ENCODE assay signal across 1 cellular context in genomic region chr12:51012570-51013236, GRCh38.
A peak's percentile ranks its signal among the peaks of the same experiment; 100 is the strongest.
TF ChIP-seq lines count a peak whose summit lies in the region.

No MANE protein-coding gene starts in this region.

TF ChIP-seq in K562, 482 proteins besides CTCF, POLR2A, EP300 and RAD21 (continued from another document):
- TF ChIP-seq ZBTB12 (CRISPR knock-in tag; IDR thresholded peaks at IDR 0.05): no peak
- no peak for TF ChIP-seq ZNF699 (CRISPR knock-in tag; IDR thresholded peaks at IDR 0.05; ENCODE audit: insufficient replicate concordance)
- TF ChIP-seq ZHX1 (conservative IDR thresholded peaks at IDR 0.05; ENCODE audit: low read length): no peak
- no peak for TF ChIP-seq TFAP4 (CRISPR knock-in tag; IDR thresholded peaks at IDR 0.05; ENCODE audit: borderline replicate concordance)
- 0 out of 2 replicates have a peak, but pooled peaks have one; percentile 19 for TF ChIP-seq SPI1 (IDR thresholded peaks at IDR 0.05; ENCODE audit: borderline replicate concordance, low read depth, low read length)
- TF ChIP-seq STAT5B (CRISPR knock-in tag; IDR thresholded peaks at IDR 0.05): no peak
- no peak for TF ChIP-seq HSF4 (CRISPR knock-in tag; IDR thresholded peaks at IDR 0.05; ENCODE audit: borderline replicate concordance)
- no peak for TF ChIP-seq PRMT5 (CRISPR knock-in tag; IDR thresholded peaks at IDR 0.05)
- no peak for TF ChIP-seq ZNF23 (CRISPR knock-in tag; IDR thresholded peaks at IDR 0.05)
- TF ChIP-seq CHD2 (IDR thresholded peaks at IDR 0.05; ENCODE audit: low read depth, low read length): no peak
- no peak for TF ChIP-seq ATF6 (CRISPR knock-in tag; IDR thresholded peaks at IDR 0.05)
- TF ChIP-seq ZNF140 (CRISPR knock-in tag; IDR thresholded peaks at IDR 0.05): no peak
- TF ChIP-seq ARID3B (CRISPR knock-in tag; IDR thresholded peaks at IDR 0.05; ENCODE audit: borderline replicate concordance): no peak
- peak; percentile 51; the same call in 1 of the 2 replicates for TF ChIP-seq SOX6 (IDR thresholded peaks at IDR 0.05)
- TF ChIP-seq RB1 (IDR thresholded peaks at IDR 0.05; ENCODE audit: low read depth): no peak
- TF ChIP-seq RCOR1 (IDR thresholded peaks at IDR 0.05; ENCODE audit: borderline replicate concordance in 1 of 2, low read depth in 2 of 2, low read length in 2 of 2): peak in 1 of 2 experiments; percentile 69; a peak in 1 of 4 replicates
- TF ChIP-seq TEAD4 (IDR thresholded peaks at IDR 0.05; ENCODE audit: low read length): peak; percentile 45; the same call in 1 of the 2 replicates
- no peak for TF ChIP-seq TEAD4 (CRISPR knock-in tag; IDR thresholded peaks at IDR 0.05; ENCODE audit: borderline replicate concordance)
- TF ChIP-seq HMG20A (CRISPR knock-in tag; conservative IDR thresholded peaks at IDR 0.05): 0 out of 2 replicates have a peak, but pooled peaks have one; percentile 22
- TF ChIP-seq ID3 (CRISPR knock-in tag; IDR thresholded peaks at IDR 0.05): no peak
- no peak for TF ChIP-seq ID3 (tag; IDR thresholded peaks at IDR 0.05)
- no peak for TF ChIP-seq GTF2E2 (tag; IDR thresholded peaks at IDR 0.05)
- no peak for TF ChIP-seq ZNF12 (CRISPR knock-in tag; IDR thresholded peaks at IDR 0.05)
- TF ChIP-seq SRSF9 (IDR thresholded peaks at IDR 0.05; ENCODE audit: borderline replicate concordance, low read depth, low read length): no peak
- no peak for TF ChIP-seq TFE3 (CRISPR knock-in tag; IDR thresholded peaks at IDR 0.05)
- TF ChIP-seq ESRRB (CRISPR knock-in tag; IDR thresholded peaks at IDR 0.05; ENCODE audit: borderline replicate concordance): no peak
- no peak for TF ChIP-seq ZNF124 (CRISPR knock-in tag; IDR thresholded peaks at IDR 0.05)
- TF ChIP-seq E2F6 (IDR thresholded peaks at IDR 0.05; ENCODE audit: borderline replicate concordance in 1 of 2, extremely low read depth in 1 of 2, insufficient read depth in 1 of 2, insufficient read length in 1 of 2, low read depth in 1 of 2, low read length in 1 of 2, poor library complexity in 1 of 2, severe bottlenecking in 1 of 2): no peak
- no peak for TF ChIP-seq SETDB1 (IDR thresholded peaks at IDR 0.05; ENCODE audit: low read length)
- no peak for TF ChIP-seq PBX2 (CRISPR knock-in tag; IDR thresholded peaks at IDR 0.05; ENCODE audit: low read depth)
- no peak for TF ChIP-seq PBX2 (tag; conservative IDR thresholded peaks at IDR 0.05; ENCODE audit: low read depth)
- TF ChIP-seq ESRRA (IDR thresholded peaks at IDR 0.05; ENCODE audit: borderline replicate concordance, low read depth): peak; percentile 61; the same call in 1 of the 2 replicates
- TF ChIP-seq ZFP30 (CRISPR knock-in tag; IDR thresholded peaks at IDR 0.05; ENCODE audit: borderline replicate concordance): no peak
- TF ChIP-seq MAX (CRISPR knock-in tag; IDR thresholded peaks at IDR 0.05): no peak
- no peak for TF ChIP-seq U2AF2 (optimal IDR thresholded peaks at IDR 0.05; ENCODE audit: low read depth, low read length)
- no peak for TF ChIP-seq MTA1 (IDR thresholded peaks at IDR 0.05; ENCODE audit: borderline replicate concordance)
